ENCODE assay signal across 23 cellular contexts in genomic region chr2:77479895-77480294, GRCh38. TPM values are rescaled to one million over a fixed set of nuclear protein-coding genes. Genes with fewer than 3 reads are reported as not detected.
"Had no signal": no experiment of that assay in that cellular context is flagged by ENCODE, and none has a peak within 500 bp of the region (broad histone marks: within the 10 kb centered on the region; RNA-seq: fewer than 3 reads in every experiment).

No MANE protein-coding gene starts in this region.

- H3K4me3 ChIP-seq: body of pancreas, colonic mucosa, lung, mucosa of descending colon, right atrium auricular region, transverse colon had no signal

- DNase-seq: activated CD4-positive, alpha-beta memory T cell treated with anti-CD3 and anti-CD28 coated beads for 36 hours; activated CD4-positive, alpha-beta T cell treated with anti-CD3 and anti-CD28 coated beads for 36 hours; activated CD8-positive, alpha-beta memory T cell treated with anti-CD3 and anti-CD28 coated beads, Interleukin-2, amount 10 ng/mL, durations not matched to agents 7 days and 5 days; activated naive CD4-positive, alpha-beta T cell treated with anti-CD3 and anti-CD28 coated beads, Interleukin-2, amount 50 U/mL, for 16 hours; activated T-cell treated with anti-CD3 and anti-CD28 coated beads, Interleukin-2, amount 50 U/mL, for 1 hour; body of pancreas; central memory CD4-positive, alpha-beta T cell; colonic mucosa; heart left ventricle; mucosa of descending colon; naive thymus-derived CD4-positive, alpha-beta T cell; posterior cingulate gyrus; stimulated activated CD4-positive, alpha-beta T cell treated with anti-CD3 and anti-CD28 coated beads, Interleukin-15, amount 100 ng/mL, for 24 hours; stimulated activated CD4-positive, alpha-beta T cell treated with anti-CD3 and anti-CD28 coated beads, Interleukin-4, amount 100 ng/mL, for 24 hours; stimulated activated naive CD4-positive, alpha-beta T cell treated with Interleukin-2 at 50 U/mL for 16 hours; substantia nigra; T-helper 1 cell; transverse colon; WERI-Rb-1 had no signal

- H3K36me3 ChIP-seq: colonic mucosa, heart left ventricle, neutrophil, right atrium auricular region, transverse colon, WERI-Rb-1 had no signal

- H3K4me1 ChIP-seq: body of pancreas, colonic mucosa, heart left ventricle, right atrium auricular region, transverse colon had no signal

- H3K27me3 ChIP-seq: body of pancreas, colonic mucosa, heart left ventricle, neutrophil, right atrium auricular region, transverse colon had no signal

- ATAC-seq: activated CD4-positive, alpha-beta T cell treated with anti-CD3 and anti-CD28 coated beads for 36 hours; activated CD8-positive, alpha-beta memory T cell treated with anti-CD3 and anti-CD28 coated beads, Interleukin-2, amount 10 ng/mL, durations not matched to agents 7 days and 5 days; body of pancreas; heart left ventricle; mucosa of descending colon; naive thymus-derived CD4-positive, alpha-beta T cell had no signal

- H3K9me3 ChIP-seq: body of pancreas, colonic mucosa, mucosa of descending colon, neutrophil, right atrium auricular region had no signal

- H3K27ac ChIP-seq: body of pancreas, colonic mucosa, heart left ventricle, neutrophil, right atrium auricular region, transverse colon, WERI-Rb-1 had no signal

RNA-seq across cellular contexts. Expression of gene LRRTM4, which starts 42.3 kb away (rescaled TPM):
- total RNA-seq: activated CD4-positive, alpha-beta memory T cell treated with anti-CD3 and anti-CD28 coated beads for 36 hours; activated CD4-positive, alpha-beta T cell treated with anti-CD3 and anti-CD28 coated beads for 36 hours; activated CD8-positive, alpha-beta memory T cell treated with anti-CD3 and anti-CD28 coated beads, Interleukin-2, amount 10 ng/mL, durations not matched to agents 7 days and 5 days; endothelial cell of umbilical vein; naive thymus-derived CD4-positive, alpha-beta T cell had no signal
- polyA plus RNA-seq: endothelial cell of umbilical vein; naive thymus-derived CD4-positive, alpha-beta T cell had no signal
